ENCODE assay signal across 11 cellular contexts in genomic region chr22:36052505-36052941, GRCh38. TPM values are rescaled to one million over a fixed set of nuclear protein-coding genes. Genes with fewer than 3 reads are reported as not detected.
DNase-seq lines count a peak whose midpoint lies in the region; ATAC-seq, FAIRE-seq and TF ChIP-seq lines count a peak whose summit lies in the region.
"Had no signal": no experiment of that assay in that cellular context is flagged by ENCODE, and none has a peak within 500 bp of the region (broad histone marks: within the 10 kb centered on the region; RNA-seq: fewer than 3 reads in every experiment).

No MANE protein-coding gene starts in this region.

- TF ChIP-seq CTCF in 22Rv1 (IDR thresholded peaks at IDR 0.05): no peak
- TF ChIP-seq CTCF in hepatocyte (IDR thresholded peaks at IDR 0.05; ENCODE audit: poor library complexity): no peak
- TF ChIP-seq CTCF in testis (IDR thresholded peaks at IDR 0.05): no peak

- H3K9me2 ChIP-seq in hepatocyte (replicated peaks; ENCODE audit: insufficient read depth): no peaks in the 10 kb centered on the region

- H3K36me3 ChIP-seq in hepatocyte (replicated peaks; ENCODE audit: insufficient read depth, low read depth): no peaks in the 10 kb centered on the region
- no peaks in the 10 kb centered on the region for H3K36me3 ChIP-seq in testis (ENCODE audit: low read depth, missing control alignments)

- POLR2A ChIA-PET in T-cell (lab: Charles Lee): no interaction called here

- H3K36me3 Mint-ChIP-seq in T-cell: no peaks in the 10 kb centered on the region

- ATAC-seq in T-cell (replicated peaks in 1 of 4) (peak in 3 of 4 experiments; percentile 48 to 60 (median 59)), GM21528 (IDR thresholded peaks at IDR 0.05; ENCODE audit: low FRiP score, unreplicated experiment) (no peak), HG03108 (IDR thresholded peaks at IDR 0.05; ENCODE audit: unreplicated experiment) (no peak)
- ATAC-seq: effector memory CD8-positive, alpha-beta T cell had no signal

- H3K27me3 Mint-ChIP-seq in T-cell: peaks cover 17% of the 10 kb centered on the region in 2 donors

- H2AFZ ChIP-seq in hepatocyte: peak overlapping the region; percentile 26

- H4K20me1 ChIP-seq in hepatocyte (ENCODE audit: insufficient read depth, poor library complexity, severe bottlenecking): no peaks in the 10 kb centered on the region

- peaks cover 0 to 5% (median 4%) of the 10 kb centered on the region in 3 donors for H3K4me1 Mint-ChIP-seq in T-cell

- WGBS in hepatocyte (ENCODE audit: low lambda C conversion rate, missing lambda C conversion rate): 82% methylated on average over 5 of the region's 5 CpGs
- WGBS in testis, 2 donors: 87 to 91% methylated on average over 5 of the region's 5 CpGs

- no peak overlapping the region for H3K27ac Mint-ChIP-seq in T-cell

- H3K27ac ChIP-seq in 22Rv1 (0 out of 2 replicates have a peak overlapping the region, but pooled peaks have one; percentile 20), hepatocyte (peak overlapping the region; percentile 67), testis (no peak overlapping the region)

- DNase-seq in GM12892 (ENCODE audit: insufficient read length): no peak
- DNase-seq in T-cell: peak in 1 of 34 experiments; percentile 2
- peak; percentile 57 for DNase-seq in hepatocyte (ENCODE audit: low spot score)
- DNase-seq in testis: no peak
- no peak for DNase-seq in GOT3 (lab: John Stamatoyannopoulos, UW)
- DNase-seq: NCI-H2171 had no signal

- H3K4me3 Mint-ChIP-seq in T-cell: no peak overlapping the region
- H3K4me3 Mint-ChIP-seq: effector memory CD8-positive, alpha-beta T cell had no signal

- no peaks in the 10 kb centered on the region for H3K79me2 ChIP-seq in hepatocyte

- H3K9me3 ChIP-seq in hepatocyte (ENCODE audit: low read depth): no peaks in the 10 kb centered on the region
- H3K9me3 ChIP-seq in testis: no peaks in the 10 kb centered on the region

- CTCF ChIA-PET in T-cell (lab: Charles Lee): interaction anchor here in 1 of 2 donors (1.0 kb wide), 1 partner anchor 13 kb away, joined by 4 read pairs; no protein-coding TSS in a partner anchor

- H3K27me3 ChIP-seq in hepatocyte (no peaks in the 10 kb centered on the region), testis (no peaks in the 10 kb centered on the region)

- peaks cover 16% of the 10 kb centered on the region for H3K4me1 ChIP-seq in hepatocyte (ENCODE audit: insufficient read depth)
- no peaks in the 10 kb centered on the region for H3K4me1 ChIP-seq in testis

- FAIRE-seq in GM12892 (lab: Jason Lieb, UNC): peak; percentile 42
- FAIRE-seq: G401.6 had no signal

- TF ChIP-seq POLR2A in GM12892 (IDR thresholded peaks at IDR 0.05; ENCODE audit: low read depth, low read length): no peak
- no peak for TF ChIP-seq POLR2A in testis (IDR thresholded peaks at IDR 0.05)

- H3K4me2 ChIP-seq in hepatocyte: no peak overlapping the region

- intact Hi-C loops in testis (cut with DNase I; ENCODE audit: low total_unique reads): no loop called here

- H3K4me3 ChIP-seq in hepatocyte (no peak overlapping the region), testis (no peak overlapping the region)

- H3K9me3 Mint-ChIP-seq in T-cell: no peaks in the 10 kb centered on the region

RNA-seq across cellular contexts. Expression of gene RBFOX2, which starts 23.9 kb away (rescaled TPM):
- 0.17 TPM for polyA plus RNA-seq in GM12892 (2012; ENCODE audit: missing spikeins)
- total RNA-seq in T-cell (1 to 10 TPM in 3 of 5 donors, under 1 TPM in 2; 0.73 to 1.5 (median 1.4) TPM), hepatocyte (94.7 and 133 TPM in 2 replicates), testis (10 to 100 TPM; 63.9 to 85.2 TPM)
- polyA plus RNA-seq in hepatocyte (76.7 and 84.2 TPM in 2 replicates), testis (ENCODE audit: insufficient read depth, low read depth, low replicate concordance) (53.4 TPM)

Comparison
In these comparisons a context has a peak if more than half of its experiments do, and no peak if none do; other contexts are left out.
1. H3K27ac ChIP-seq: peak in 22Rv1 (single experiment) and hepatocyte (single experiment); none in testis (0 of 2).
2. ATAC-seq: peak in T-cell (3 of 4); none in GM21528 (single experiment) and HG03108 (single experiment).
3. RNA of gene RBFOX2, which starts 23.9 kb away (total RNA-seq): 94.7 to 133 TPM in hepatocyte and 63.9 to 85.2 TPM in testis; 0.73 to 1.5 TPM in T-cell; every median in the first group is over 10 times any median in the second.